ENCODE assay signal across 11 cellular contexts in the genomic region with DNA sequence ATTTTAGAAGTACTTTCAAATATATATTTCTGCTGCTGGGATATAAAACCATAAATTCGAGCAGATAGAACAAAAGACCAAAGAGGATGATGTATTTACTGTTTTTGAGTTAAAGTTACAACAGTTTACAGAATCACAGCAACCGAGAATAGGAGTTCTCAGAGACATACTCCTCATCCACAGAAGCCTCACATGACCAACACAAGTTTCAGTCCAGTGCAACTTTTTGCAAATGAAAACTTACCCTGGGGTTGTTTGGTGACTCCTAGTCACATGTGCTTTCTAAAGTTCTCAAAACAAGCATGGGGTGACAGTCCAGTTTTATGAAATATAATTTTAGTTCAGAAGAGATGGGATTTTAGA.
DNase-seq lines count a peak whose midpoint lies in the region; FAIRE-seq and TF ChIP-seq lines count a peak whose summit lies in the region.
"Had no signal": no experiment of that assay in that cellular context is flagged by ENCODE, and none has a peak within 500 bp of the region (broad histone marks: within the 10 kb centered on the region; RNA-seq: fewer than 3 reads in every experiment).

No MANE protein-coding gene starts in this region.

- H3K4me3 ChIP-seq in esophagus muscularis mucosa = no peak overlapping the region
- H3K4me3 ChIP-seq in suprapubic skin = no peak overlapping the region

- TF ChIP-seq POLR2A in esophagus muscularis mucosa (IDR thresholded peaks at IDR 0.05; ENCODE audit: low read depth) (no peak), suprapubic skin (IDR thresholded peaks at IDR 0.05) (no peak)

- H3K4me3 Mint-ChIP-seq in activated CD4-positive, alpha-beta T cell treated with anti-CD3 and anti-CD28 coated beads, Interleukin-2, amount 10 ng/mL, durations not matched to agents 7 days and 5 days = peak overlapping the region; percentile 72

- no peak for DNase-seq in activated CD4-positive, alpha-beta T cell treated with anti-CD3 and anti-CD28 coated beads, Interleukin-2, amount 10 ng/mL, durations not matched to agents 7 days and 5 days
- DNase-seq in activated CD4-positive, alpha-beta T cell treated with anti-CD3 and anti-CD28 coated beads, Interleukin-2, amount 50 U/mL, for 1 hour = no peak
- DNase-seq in esophagus muscularis mucosa (ENCODE audit: extremely low spot score) = no peak
- no peak for DNase-seq in suprapubic skin (ENCODE audit: low spot score in 2 of 2)
- DNase-seq in MV-4-11 (lab: John Stamatoyannopoulos, UW) = no peak
- no peak for DNase-seq in activated CD8-positive, alpha-beta memory T cell treated with anti-CD3 and anti-CD28 coated beads, Interleukin-2, amount 50 U/mL, for 48 hours
- DNase-seq in urothelium cell line (ENCODE audit: low spot score) = no peak
- DNase-seq: stimulated activated CD4-positive, alpha-beta T cell treated with anti-CD3 and anti-CD28 coated beads, Interleukin-2, amount 100 ng/mL, for 48 hours had no signal

- H3K9me3 ChIP-seq in KOPT-K1 (ENCODE audit: insufficient read depth, low read length, poor library complexity, severe bottlenecking) = no peaks in the 10 kb centered on the region
- H3K9me3 ChIP-seq in esophagus muscularis mucosa = no peaks in the 10 kb centered on the region
- no peaks in the 10 kb centered on the region for H3K9me3 ChIP-seq in suprapubic skin

- WGBS in esophagus muscularis mucosa = 50% methylated on average over 2 of the region's 2 CpGs
- WGBS in suprapubic skin = 26% methylated on average over 2 of the region's 2 CpGs

- peaks cover 94% of the 10 kb centered on the region for H3K4me1 Mint-ChIP-seq in activated CD4-positive, alpha-beta T cell treated with anti-CD3 and anti-CD28 coated beads, Interleukin-2, amount 10 ng/mL, durations not matched to agents 7 days and 5 days

- intact Hi-C loops in esophagus muscularis mucosa (cut with DNase I) = no loop called here

- no peak for FAIRE-seq in urothelium cell line (lab: Jason Lieb, UNC)
- FAIRE-seq: frontal cortex, TTC549 had no signal

- peaks cover 3% of the 10 kb centered on the region; the same call in 1 of the 2 replicates for H3K36me3 ChIP-seq in KOPT-K1 (ENCODE audit: insufficient read depth, low read length)
- no peaks in the 10 kb centered on the region for H3K36me3 ChIP-seq in esophagus muscularis mucosa
- H3K36me3 ChIP-seq in suprapubic skin = no peaks in the 10 kb centered on the region

- POLR2A ChIA-PET in activated CD4-positive, alpha-beta T cell treated with anti-CD3 and anti-CD28 coated beads, Interleukin-2, amount 10 ng/mL, durations not matched to agents 7 days and 5 days (lab: Charles Lee) = no interaction called here

- H3K27me3 Mint-ChIP-seq in activated CD4-positive, alpha-beta T cell treated with anti-CD3 and anti-CD28 coated beads, Interleukin-2, amount 10 ng/mL, durations not matched to agents 7 days and 5 days = no peaks in the 10 kb centered on the region

- H3K27ac Mint-ChIP-seq in activated CD4-positive, alpha-beta T cell treated with anti-CD3 and anti-CD28 coated beads, Interleukin-2, amount 10 ng/mL, durations not matched to agents 7 days and 5 days = peak overlapping the region; percentile 87

- peaks cover 67% of the 10 kb centered on the region for H3K36me3 Mint-ChIP-seq in activated CD4-positive, alpha-beta T cell treated with anti-CD3 and anti-CD28 coated beads, Interleukin-2, amount 10 ng/mL, durations not matched to agents 7 days and 5 days (ENCODE audit: low read depth)

- CTCF ChIA-PET in activated CD4-positive, alpha-beta T cell treated with anti-CD3 and anti-CD28 coated beads, Interleukin-2, amount 10 ng/mL, durations not matched to agents 7 days and 5 days (lab: Charles Lee) = interaction anchor here (0.8 to 1.1 kb wide), 2 partner anchors 10 to 81 kb away, joined by 3 read pairs; no protein-coding TSS in a partner anchor

- TF ChIP-seq CTCF in esophagus muscularis mucosa (IDR thresholded peaks at IDR 0.05) = no peak
- TF ChIP-seq CTCF in suprapubic skin (IDR thresholded peaks at IDR 0.05) = no peak

- H3K4me1 ChIP-seq in esophagus muscularis mucosa (peaks cover 12 to 22% (median 18%) of the 10 kb centered on the region in 4 donors), suprapubic skin (peaks cover 40% of the 10 kb centered on the region)

- H3K27me3 ChIP-seq in esophagus muscularis mucosa (no peaks in the 10 kb centered on the region), suprapubic skin (no peaks in the 10 kb centered on the region)

- H3K27ac ChIP-seq in KOPT-K1 (ENCODE audit: low read depth, low read length, poor library complexity, severe bottlenecking) (peak overlapping the region; percentile 100), esophagus muscularis mucosa (replicated peaks in 1 of 4) (peak overlapping the region in 3 of 4 donors; percentile 10 to 24 (median 22)), suprapubic skin (peak overlapping the region; percentile 69)

- peaks cover 3% of the 10 kb centered on the region for H3K9me3 Mint-ChIP-seq in activated CD4-positive, alpha-beta T cell treated with anti-CD3 and anti-CD28 coated beads, Interleukin-2, amount 10 ng/mL, durations not matched to agents 7 days and 5 days

- TF ChIP-seq EP300 in esophagus muscularis mucosa (IDR thresholded peaks at IDR 0.05) = no peak
- TF ChIP-seq EP300 in suprapubic skin (IDR thresholded peaks at IDR 0.05) = no peak

Comparison
In these comparisons a context has a peak if more than half of its experiments do, and no peak if none do; other contexts are left out.
1. H3K27ac ChIP-seq: peak in every context shown above with its lines; median percentile 100 in KOPT-K1; 69 in suprapubic skin; 22 in esophagus muscularis mucosa.